16 cellular contexts compared by ENCODE assay signal in genomic region chrX:31590581-31591113, GRCh38.
DNase-seq lines count a peak whose midpoint lies in the region; ATAC-seq and TF ChIP-seq lines count a peak whose summit lies in the region.
"Had no signal": no experiment of that assay in that cellular context is flagged by ENCODE, and none has a peak within 500 bp of the region (broad histone marks: within the 10 kb centered on the region; RNA-seq: fewer than 3 reads in every experiment).

No MANE protein-coding gene starts in this region.

- H3K36me3 ChIP-seq in prostate gland (no peaks in the 10 kb centered on the region), osteoblast (ENCODE audit: insufficient read depth, low read length) (no peaks in the 10 kb centered on the region)
- H3K36me3 ChIP-seq: BLaER1, heart right ventricle had no signal

- no peak for ATAC-seq in activated T-helper 17 cell treated with anti-CD3 and anti-CD28 coated beads, Interleukin-2, amount 50 U/mL, for 72 hours (replicated peaks)
- ATAC-seq: Panc1 had no signal

- no peaks in the 10 kb centered on the region for H3K36me3 Mint-ChIP-seq in activated T-helper 17 cell treated with anti-CD3 and anti-CD28 coated beads, Interleukin-2, amount 50 U/mL, for 72 hours (ENCODE audit: low read depth)
- H3K36me3 Mint-ChIP-seq: memory B cell had no signal

- 54% methylated on average over 5 of the region's 5 CpGs for WGBS in prostate gland

- no peak overlapping the region for H3K4me3 Mint-ChIP-seq in activated T-helper 17 cell treated with anti-CD3 and anti-CD28 coated beads, Interleukin-2, amount 50 U/mL, for 72 hours
- H3K4me3 Mint-ChIP-seq: activated naive CD4-positive, alpha-beta T cell treated with anti-CD3 and anti-CD28 coated beads for 36 hours; memory B cell had no signal

- H4K20me1 ChIP-seq in osteoblast (ENCODE audit: insufficient read depth, low read length) = no peaks in the 10 kb centered on the region
- H4K20me1 ChIP-seq: BLaER1 had no signal

- TF ChIP-seq POLR2A in prostate gland (IDR thresholded peaks at IDR 0.05) = no peak

- H3K27ac ChIP-seq in prostate gland (no peak overlapping the region), osteoblast (ENCODE audit: low read depth, low read length) (no peak overlapping the region)
- H3K27ac ChIP-seq: BLaER1, heart right ventricle had no signal

- H3K79me2 ChIP-seq in osteoblast (ENCODE audit: insufficient read depth, low read length) = no peaks in the 10 kb centered on the region

- intact Hi-C loops in prostate gland (cut with DNase I) = no loop called here

- no peak overlapping the region for H3K4me3 ChIP-seq in prostate gland
- H3K4me3 ChIP-seq in osteoblast (ENCODE audit: insufficient read depth, low read length) = no peak overlapping the region
- H3K4me3 ChIP-seq: BLaER1, heart right ventricle had no signal

- in situ Hi-C loops in ACHN (cut with HindIII; ENCODE audit: low pct_ligation_motif_present, low pct_unique_long_range_greater_than_20kb, low sequenced_read_pairs) = no loop called here

- H3K9me3 ChIP-seq in prostate gland (no peaks in the 10 kb centered on the region), osteoblast (ENCODE audit: low read depth, low read length) (no peaks in the 10 kb centered on the region)
- H3K9me3 ChIP-seq: BLaER1, heart right ventricle had no signal

- DNase-seq in ACHN (peak; percentile 18), HT1080 (ENCODE audit: low read depth) (peak; percentile 66), astrocyte of the hippocampus (ENCODE audit: low read depth, low spot score) (peak; percentile 52), iris pigment epithelial cell (ENCODE audit: low read depth) (peak; percentile 72), prostate gland (ENCODE audit: low spot score) (no peak), osteoblast (ENCODE audit: insufficient read length, low spot score, missing footprints) (no peak), medulla oblongata (ENCODE audit: extremely low spot score) (no peak)
- DNase-seq: activated naive CD4-positive, alpha-beta T cell treated with anti-CD3 and anti-CD28 coated beads for 36 hours; heart right ventricle; NCI-H2171; occipital lobe; T-helper 9 cell had no signal

- H3K4me1 ChIP-seq in prostate gland (replicated peaks) (no peaks in the 10 kb centered on the region), osteoblast (ENCODE audit: insufficient read depth, low read length) (no peaks in the 10 kb centered on the region)
- H3K4me1 ChIP-seq: BLaER1, heart right ventricle had no signal

- no peak for TF ChIP-seq CTCF in prostate gland (IDR thresholded peaks at IDR 0.05)
- TF ChIP-seq CTCF in osteoblast (IDR thresholded peaks at IDR 0.05; ENCODE audit: extremely low read depth, low read depth, low read length) = no peak

- no peak overlapping the region for H3K27ac Mint-ChIP-seq in activated T-helper 17 cell treated with anti-CD3 and anti-CD28 coated beads, Interleukin-2, amount 50 U/mL, for 72 hours
- H3K27ac Mint-ChIP-seq: activated naive CD4-positive, alpha-beta T cell treated with anti-CD3 and anti-CD28 coated beads for 36 hours; memory B cell had no signal

- no peaks in the 10 kb centered on the region for H3K27me3 Mint-ChIP-seq in activated T-helper 17 cell treated with anti-CD3 and anti-CD28 coated beads, Interleukin-2, amount 50 U/mL, for 72 hours
- H3K27me3 Mint-ChIP-seq: memory B cell had no signal

- no peak overlapping the region for H3K4me2 ChIP-seq in osteoblast (ENCODE audit: insufficient read depth, low read length)
- H3K4me2 ChIP-seq: BLaER1 had no signal

- H3K27me3 ChIP-seq in prostate gland (replicated peaks; ENCODE audit: insufficient read depth) (no peaks in the 10 kb centered on the region), osteoblast (ENCODE audit: insufficient read depth, low read length) (no peaks in the 10 kb centered on the region)
- H3K27me3 ChIP-seq: heart right ventricle had no signal

- H3K4me1 Mint-ChIP-seq in activated T-helper 17 cell treated with anti-CD3 and anti-CD28 coated beads, Interleukin-2, amount 50 U/mL, for 72 hours = no peaks in the 10 kb centered on the region
- H3K4me1 Mint-ChIP-seq: memory B cell had no signal

- no peaks in the 10 kb centered on the region for H3K9me3 Mint-ChIP-seq in activated T-helper 17 cell treated with anti-CD3 and anti-CD28 coated beads, Interleukin-2, amount 50 U/mL, for 72 hours
- H3K9me3 Mint-ChIP-seq: activated naive CD4-positive, alpha-beta T cell treated with anti-CD3 and anti-CD28 coated beads for 36 hours; memory B cell had no signal

- no peak overlapping the region for H2AFZ ChIP-seq in osteoblast (ENCODE audit: low read length)

Comparison
In these comparisons a context has a peak if more than half of its experiments do, and no peak if none do; other contexts are left out.
1. DNase-seq: peak in ACHN (single experiment), HT1080 (single experiment), astrocyte of the hippocampus (single experiment) and iris pigment epithelial cell (single experiment); none in prostate gland (single experiment), osteoblast (single experiment) and medulla oblongata (single experiment).